ENCODE assay signal across 8 cellular contexts in genomic region chr1:9110669-9111356, GRCh38. TPM values are rescaled to one million over a fixed set of nuclear protein-coding genes. Genes with fewer than 3 reads are reported as not detected.
A peak's percentile ranks its signal among the peaks of the same experiment; 100 is the strongest.
DNase-seq lines count a peak whose midpoint lies in the region; ATAC-seq and TF ChIP-seq lines count a peak whose summit lies in the region.

No MANE protein-coding gene starts in this region.

- H3K27me3 Mint-ChIP-seq in WTC11 (ENCODE audit: low read depth): no peaks in the 10 kb centered on the region

- DNase-seq in A172 (ENCODE audit: low spot score) (peak; percentile 73), GM13977 (ENCODE audit: low spot score) (peak; percentile 84), NCI-H2171 (lab: John Stamatoyannopoulos, UW) (peak; percentile 44), WTC11 (ENCODE audit: low spot score) (peak; percentile 98), T47D (ENCODE audit: low read depth in 1 of 2, low spot score in 1 of 2) (peak; percentile 48 to 76), inferior parietal cortex (ENCODE audit: extremely low spot score) (peak; percentile 83)
- peak; percentile 66 to 80 for DNase-seq in stimulated activated CD4-positive, alpha-beta T cell treated with anti-CD3 and anti-CD28 coated beads, Interleukin-15, amount 100 ng/mL, for 1 hour (ENCODE audit: low read depth in 1 of 2, low spot score in 1 of 2)

- CTCF ChIA-PET in WTC11 (lab: Charles Lee): interaction anchor here (0.5 to 2.6 kb wide), 54 partner anchors 9 to 1787 kb away, joined by 3 to 31 read pairs (median 4); partner anchors contain the start of genes GPR157 and H6PD

- H3K4me3 Mint-ChIP-seq in WTC11: no peak overlapping the region

- no peaks in the 10 kb centered on the region for H3K4me1 Mint-ChIP-seq in WTC11

- in situ Hi-C loops in GM13977 (cut with MboI; ENCODE audit: low pct_unique_long_range_greater_than_20kb, low sequenced_read_pairs, unreplicated experiment): loop anchor here (10.0 kb wide), 1 partner anchor 84 kb away; no protein-coding TSS in a partner anchor
- in situ Hi-C loops in T47D (cut with HindIII; ENCODE audit: low pct_unique_long_range_greater_than_20kb, low sequenced_read_pairs): no loop called here

- TF ChIP-seq CTCF in GM13977 (IDR thresholded peaks at IDR 0.05; ENCODE audit: extremely low read depth, insufficient read depth, missing control alignments): peak; percentile 95
- TF ChIP-seq CTCF in WTC11 (IDR thresholded peaks at IDR 0.05): peak; percentile 94

- no peak overlapping the region for H3K27ac Mint-ChIP-seq in WTC11

- ATAC-seq in WTC11: peak; percentile 96
- ATAC-seq in GM18909 (IDR thresholded peaks at IDR 0.05; ENCODE audit: poor library complexity, unreplicated experiment): no peak

- H3K9me3 Mint-ChIP-seq in WTC11: no peaks in the 10 kb centered on the region

- POLR2A ChIA-PET in WTC11 (lab: Charles Lee): no interaction called here

- H3K36me3 Mint-ChIP-seq in WTC11: peaks cover 2% of the 10 kb centered on the region; the same call in 1 of the 2 replicates

TF ChIP-seq in WTC11, 78 proteins besides CTCF, POLR2A, EP300 and RAD21:
- TF ChIP-seq, protein P1, sequence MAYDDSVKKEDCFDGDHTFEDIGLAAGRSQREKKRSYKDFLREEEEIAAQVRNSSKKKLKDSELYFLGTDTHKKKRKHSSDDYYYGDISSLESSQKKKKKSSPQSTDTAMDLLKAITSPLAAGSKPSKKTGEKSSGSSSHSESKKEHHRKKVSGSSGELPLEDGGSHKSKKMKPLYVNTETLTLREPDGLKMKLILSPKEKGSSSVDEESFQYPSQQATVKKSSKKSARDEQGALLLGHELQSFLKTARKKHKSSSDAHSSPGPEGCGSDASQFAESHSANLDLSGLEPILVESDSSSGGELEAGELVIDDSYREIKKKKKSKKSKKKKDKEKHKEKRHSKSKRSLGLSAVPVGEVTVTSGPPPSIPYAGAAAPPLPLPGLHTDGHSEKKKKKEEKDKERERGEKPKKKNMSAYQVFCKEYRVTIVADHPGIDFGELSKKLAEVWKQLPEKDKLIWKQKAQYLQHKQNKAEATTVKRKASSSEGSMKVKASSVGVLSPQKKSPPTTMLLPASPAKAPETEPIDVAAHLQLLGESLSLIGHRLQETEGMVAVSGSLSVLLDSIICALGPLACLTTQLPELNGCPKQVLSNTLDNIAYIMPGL (CRISPR knock-in tag; IDR thresholded peaks at IDR 0.05): peak; percentile 45; the same call in 1 of the 2 replicates
- TF ChIP-seq ZNF138 (CRISPR knock-in tag; conservative IDR thresholded peaks at IDR 0.05) (0 out of 2 replicates have a peak, but pooled peaks have one; percentile 28), TEAD4 (CRISPR knock-in tag; IDR thresholded peaks at IDR 0.05) (no peak)

RNA-seq across cellular contexts. Expression of gene GPR157, which starts 18.1 kb away (rescaled TPM):
- total RNA-seq in A172 (2014; rRNA removed; shearing (Covaris generic)): 2.3 and 4.2 TPM in 2 replicates
- 3.4 to 9.6 TPM (median 6.0 TPM) in 3 replicates for total RNA-seq in WTC11 (2021)

RNA-seq across cellular contexts. Expression of gene SLC2A5, which starts 41.4 kb away (rescaled TPM):
- total RNA-seq in A172 (2014; rRNA removed; shearing (Covaris generic)): not detected in 2 replicates
- total RNA-seq in WTC11 (2021): 0.04 to 0.18 TPM (median 0.07 TPM) in 3 replicates

Comparison
In these comparisons a context has a peak if more than half of its experiments do, and no peak if none do; other contexts are left out.
1. DNase-seq: peak in every context shown above with its lines; median percentile 98 in WTC11; 84 in GM13977; 83 in inferior parietal cortex; 73 in A172; 73 in stimulated activated CD4-positive, alpha-beta T cell treated with anti-CD3 and anti-CD28 coated beads, Interleukin-15, amount 100 ng/mL, for 1 hour; 62 in T47D; 44 in NCI-H2171.